Comparison of ENCODE assay signal across 11 cellular contexts in the genomic region with DNA sequence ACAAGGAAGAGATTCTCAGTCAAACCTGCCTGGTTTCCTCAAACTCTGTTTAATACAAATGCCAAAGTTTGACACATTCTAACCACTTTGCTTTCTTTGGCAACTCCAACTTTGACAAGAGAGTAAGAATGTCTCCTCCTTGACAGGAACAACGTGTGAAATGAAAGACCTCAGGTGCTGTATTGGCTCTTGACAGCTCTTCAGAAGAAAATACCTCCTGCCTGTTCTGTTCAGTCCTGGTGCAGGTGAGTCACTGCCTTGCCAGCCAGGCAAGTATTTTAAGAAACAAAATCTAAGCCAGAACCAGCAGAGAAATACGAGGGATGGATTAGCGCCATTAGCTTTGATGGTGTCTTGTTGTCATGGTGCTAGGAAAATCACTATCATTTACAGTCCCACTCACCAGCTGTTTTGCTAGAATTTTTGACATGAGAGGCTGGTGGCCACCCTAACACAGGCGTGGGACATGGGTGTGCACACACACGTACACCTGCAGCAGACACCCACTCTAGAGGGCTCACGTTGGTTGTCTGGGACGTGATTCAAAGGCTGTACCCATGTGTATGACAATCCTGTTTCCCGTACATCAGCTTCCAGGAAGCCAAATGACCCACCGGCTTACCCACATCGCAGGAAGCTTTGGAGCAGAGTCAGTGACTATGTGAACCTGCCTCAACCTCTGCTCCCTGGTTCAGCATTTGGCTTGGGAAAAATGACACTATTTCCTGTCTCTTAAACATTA.
DNase-seq lines count a peak whose midpoint lies in the region; ATAC-seq and TF ChIP-seq lines count a peak whose summit lies in the region.
"Had no signal": no experiment of that assay in that cellular context is flagged by ENCODE, and none has a peak within 500 bp of the region (broad histone marks: within the 10 kb centered on the region; RNA-seq: fewer than 3 reads in every experiment).

No MANE protein-coding gene starts in this region.

- H3K27ac Mint-ChIP-seq in activated CD4-positive, alpha-beta memory T cell treated with anti-CD3 and anti-CD28 coated beads, Interleukin-2, amount 10 ng/mL, durations not matched to agents 7 days and 5 days, result peak overlapping the region; percentile 27
- H3K27ac Mint-ChIP-seq: CD8-positive, alpha-beta T cell; mesothelial cell of epicardium had no signal

- no peaks in the 10 kb centered on the region for H3K27me3 Mint-ChIP-seq in activated CD4-positive, alpha-beta memory T cell treated with anti-CD3 and anti-CD28 coated beads, Interleukin-2, amount 10 ng/mL, durations not matched to agents 7 days and 5 days

- POLR2A ChIA-PET in activated CD4-positive, alpha-beta memory T cell treated with anti-CD3 and anti-CD28 coated beads, Interleukin-2, amount 10 ng/mL, durations not matched to agents 7 days and 5 days (lab: Charles Lee), result interaction anchor here (0.7 to 11.5 kb wide), 5 partner anchors 10 to 61 kb away, joined by 3 to 83 read pairs (median 9); a partner anchor contains a TSS

- CTCF ChIA-PET in activated CD4-positive, alpha-beta memory T cell treated with anti-CD3 and anti-CD28 coated beads, Interleukin-2, amount 10 ng/mL, durations not matched to agents 7 days and 5 days (lab: Charles Lee), result interaction anchor here (1.0 to 2.7 kb wide), 4 partner anchors 11 to 37 kb away, joined by 3 to 11 read pairs (median 5); no protein-coding TSS in a partner anchor

- H3K9me3 ChIP-seq in gastroesophageal sphincter, result no peaks in the 10 kb centered on the region
- H3K9me3 ChIP-seq in sigmoid colon, result no peaks in the 10 kb centered on the region

- TF ChIP-seq POLR2A in gastroesophageal sphincter (IDR thresholded peaks at IDR 0.05) (no peak), sigmoid colon (IDR thresholded peaks at IDR 0.05) (no peak)

- peak; percentile 79 for DNase-seq in M059J (ENCODE audit: low read depth)
- DNase-seq in activated CD4-positive, alpha-beta memory T cell treated with anti-CD3 and anti-CD28 coated beads, Interleukin-2, amount 10 ng/mL, durations not matched to agents 7 days and 5 days, result no peak
- no peak for DNase-seq in sigmoid colon
- no peak for DNase-seq in cerebellum (ENCODE audit: low spot score)
- no peak for DNase-seq in retina
- DNase-seq: NCI-H2227 treated with DMSO at 0.1 percent for 48 hours had no signal

- TF ChIP-seq EP300 in gastroesophageal sphincter (IDR thresholded peaks at IDR 0.05) (no peak), sigmoid colon (IDR thresholded peaks at IDR 0.05) (peak in 1 of 4 donors; percentile 43)

- H3K4me1 ChIP-seq in gastroesophageal sphincter (peaks cover 0 to 24% (median 4%) of the 10 kb centered on the region in 3 donors), sigmoid colon (peaks cover 0 to 48% (median 37%) of the 10 kb centered on the region in 4 donors)

- H3K36me3 Mint-ChIP-seq in activated CD4-positive, alpha-beta memory T cell treated with anti-CD3 and anti-CD28 coated beads, Interleukin-2, amount 10 ng/mL, durations not matched to agents 7 days and 5 days (ENCODE audit: low read depth), result peaks cover 5% of the 10 kb centered on the region
- H3K36me3 Mint-ChIP-seq: CD8-positive, alpha-beta T cell; mesothelial cell of epicardium had no signal

- 40 to 45% methylated on average over 5 to 8 of the region's 10 CpGs for WGBS in gastroesophageal sphincter (ENCODE audit: low coverage in 1 of 2), 2 donors
- 85 to 87% methylated on average over 10 of the region's 10 CpGs for WGBS in sigmoid colon, 2 donors

- TF ChIP-seq CTCF in gastroesophageal sphincter (IDR thresholded peaks at IDR 0.05), result no peak
- TF ChIP-seq CTCF in sigmoid colon (IDR thresholded peaks at IDR 0.05), result no peak

- H3K36me3 ChIP-seq in gastroesophageal sphincter (no peaks in the 10 kb centered on the region), sigmoid colon (no peaks in the 10 kb centered on the region)

- H3K4me3 Mint-ChIP-seq in activated CD4-positive, alpha-beta memory T cell treated with anti-CD3 and anti-CD28 coated beads, Interleukin-2, amount 10 ng/mL, durations not matched to agents 7 days and 5 days, result no peak overlapping the region
- H3K4me3 Mint-ChIP-seq: CD8-positive, alpha-beta T cell; mesothelial cell of epicardium had no signal

- no peaks in the 10 kb centered on the region for H3K9me3 Mint-ChIP-seq in activated CD4-positive, alpha-beta memory T cell treated with anti-CD3 and anti-CD28 coated beads, Interleukin-2, amount 10 ng/mL, durations not matched to agents 7 days and 5 days
- H3K9me3 Mint-ChIP-seq: CD8-positive, alpha-beta T cell; mesothelial cell of epicardium had no signal

- H3K4me3 ChIP-seq in gastroesophageal sphincter (no peak overlapping the region), sigmoid colon (no peak overlapping the region)
- H3K4me3 ChIP-seq: coronary artery had no signal

- peak; percentile 44 for ATAC-seq in gastroesophageal sphincter
- no peak for ATAC-seq in HG02852 (IDR thresholded peaks at IDR 0.05; ENCODE audit: unreplicated experiment)
- ATAC-seq: CD8-positive, alpha-beta T cell had no signal

- H3K4me1 Mint-ChIP-seq in activated CD4-positive, alpha-beta memory T cell treated with anti-CD3 and anti-CD28 coated beads, Interleukin-2, amount 10 ng/mL, durations not matched to agents 7 days and 5 days, result peaks cover 63% of the 10 kb centered on the region

- intact Hi-C loops in sigmoid colon (cut with DNase I), result no loop called here

- H3K27ac ChIP-seq in gastroesophageal sphincter (peak overlapping the region in 3 of 4 donors; percentile 32 to 74 (median 55)), sigmoid colon (peak overlapping the region; percentile 15 to 68 (median 40))
- H3K27ac ChIP-seq: coronary artery had no signal

- H3K27me3 ChIP-seq in gastroesophageal sphincter (no peaks in the 10 kb centered on the region), sigmoid colon (no peaks in the 10 kb centered on the region)
